Comparison of ENCODE assay signal across 7 cellular contexts in genomic region chr11:1418198-1418795, GRCh38. TPM values are rescaled to one million over a fixed set of nuclear protein-coding genes. Genes with fewer than 3 reads are reported as not detected.
DNase-seq lines count a peak whose midpoint lies in the region; ATAC-seq and TF ChIP-seq lines count a peak whose summit lies in the region.
"Not testable (repeated sequence)": the region's sequence is repeated elsewhere in the genome, so short reads cannot be mapped to it uniquely, and the experiment has no call there.

No MANE protein-coding gene starts in this region.

- not testable (repeated sequence) for H3K79me2 ChIP-seq in DND-41 (ENCODE audit: insufficient read depth, low read length)

- H3K36me3 Mint-ChIP-seq in activated naive CD4-positive, alpha-beta T cell treated with anti-CD3 and anti-CD28 coated beads for 36 hours (ENCODE audit: low read depth), result not testable (repeated sequence)
- peaks cover 24% of the 10 kb centered on the region for H3K36me3 Mint-ChIP-seq in progenitor cell of endocrine pancreas (ENCODE audit: insufficient read depth)

- not testable (repeated sequence) for H3K9ac ChIP-seq in DND-41 (ENCODE audit: low read depth, low read length)

- not testable (repeated sequence) for H2AFZ ChIP-seq in DND-41 (ENCODE audit: low read depth, low read length)

- H3K27me3 ChIP-seq in DND-41 (ENCODE audit: insufficient read depth, low read length, poor library complexity), result not testable (repeated sequence)

- H3K4me3 Mint-ChIP-seq in activated naive CD4-positive, alpha-beta T cell treated with anti-CD3 and anti-CD28 coated beads for 36 hours; progenitor cell of endocrine pancreas (ENCODE audit: low read depth): not testable (repeated sequence)

- not testable (repeated sequence) for H3K4me3 ChIP-seq in DND-41 (ENCODE audit: low read depth in 1 of 2, low read length in 2 of 2); choroid plexus epithelial cell (ENCODE audit: low read depth, low read length); fibroblast of mammary gland (ENCODE audit: control insufficient read depth, low read depth, low read length)

- not testable (repeated sequence) for H3K4me2 ChIP-seq in DND-41 (ENCODE audit: insufficient read depth, low read length)

- intact Hi-C loops in activated naive CD4-positive, alpha-beta T cell treated with anti-CD3 and anti-CD28 coated beads for 36 hours (cut with micrococcal nuclease), result not testable (repeated sequence)

- peaks cover 56% of the 10 kb centered on the region for H3K9me3 ChIP-seq in DND-41 (ENCODE audit: insufficient read depth, low read length, severe bottlenecking)

- peaks cover 20% of the 10 kb centered on the region for H3K9me3 Mint-ChIP-seq in activated naive CD4-positive, alpha-beta T cell treated with anti-CD3 and anti-CD28 coated beads for 36 hours
- not testable (repeated sequence) for H3K9me3 Mint-ChIP-seq in progenitor cell of endocrine pancreas (ENCODE audit: low read depth)

- TF ChIP-seq CTCF in DND-41 (IDR thresholded peaks at IDR 0.05; ENCODE audit: borderline replicate concordance, extremely low read depth, low read length, poor library complexity, severe bottlenecking); choroid plexus epithelial cell (conservative IDR thresholded peaks at IDR 0.05; ENCODE audit: low read depth, low read length); fibroblast of mammary gland (conservative IDR thresholded peaks at IDR 0.05; ENCODE audit: control insufficient read depth, insufficient read depth, low read depth, low read length); progenitor cell of endocrine pancreas (IDR thresholded peaks at IDR 0.05; ENCODE audit: unreplicated experiment): not testable (repeated sequence)

- not testable (repeated sequence) for H3K4me1 ChIP-seq in DND-41 (ENCODE audit: insufficient read depth, low read length)

- not testable (repeated sequence) for H3K4me1 Mint-ChIP-seq in activated naive CD4-positive, alpha-beta T cell treated with anti-CD3 and anti-CD28 coated beads for 36 hours (ENCODE audit: low read depth); progenitor cell of endocrine pancreas (ENCODE audit: low read depth)

- CTCF ChIA-PET in activated naive CD4-positive, alpha-beta T cell treated with anti-CD3 and anti-CD28 coated beads for 36 hours (lab: Charles Lee), result not testable (repeated sequence)

- not testable (repeated sequence) for H3K36me3 ChIP-seq in DND-41 (ENCODE audit: insufficient read depth, low read length)

- H3K27me3 Mint-ChIP-seq in activated naive CD4-positive, alpha-beta T cell treated with anti-CD3 and anti-CD28 coated beads for 36 hours (ENCODE audit: low read depth); progenitor cell of endocrine pancreas: not testable (repeated sequence)

- H3K27ac Mint-ChIP-seq in activated naive CD4-positive, alpha-beta T cell treated with anti-CD3 and anti-CD28 coated beads for 36 hours, result peak overlapping the region; percentile 73
- peak overlapping the region; percentile 92 for H3K27ac Mint-ChIP-seq in progenitor cell of endocrine pancreas

- DNase-seq in DND-41, result peak; percentile 14
- peak; percentile 7 for DNase-seq in LHCN-M2 (ENCODE audit: low read depth)
- DNase-seq in activated naive CD4-positive, alpha-beta T cell treated with anti-CD3 and anti-CD28 coated beads for 36 hours; progenitor cell of endocrine pancreas (ENCODE audit: low spot score, unreplicated experiment): not testable (repeated sequence)
- DNase-seq in choroid plexus epithelial cell (ENCODE audit: low read depth), result peak; percentile 10
- peak; percentile 20 for DNase-seq in fibroblast of mammary gland (ENCODE audit: low read depth)
- peak; percentile 4 for DNase-seq in iris pigment epithelial cell (ENCODE audit: low read depth)

- not testable (repeated sequence) for H3K27ac ChIP-seq in DND-41 (ENCODE audit: low read length)

- ATAC-seq in DND-41 (ENCODE audit: insufficient read depth, low read depth), result not testable (repeated sequence)

- H4K20me1 ChIP-seq in DND-41 (ENCODE audit: insufficient read depth, low read length), result not testable (repeated sequence)

RNA-seq across cellular contexts. Expression of gene BRSK2, which starts 28.6 kb away (rescaled TPM):
- total RNA-seq in LHCN-M2 (2014; rRNA removed), result 0.34 TPM in 1 of 2 replicates, not detected in the other
- 0.32 TPM for polyA plus RNA-seq in LHCN-M2 (2012)
- total RNA-seq in activated naive CD4-positive, alpha-beta T cell treated with anti-CD3 and anti-CD28 coated beads for 36 hours, result under 1 TPM; 0.17 to 0.44 TPM
- total RNA-seq in progenitor cell of endocrine pancreas, result 49.2 and 53.2 TPM in 2 replicates

Comparison
In these comparisons a context has a peak if more than half of its experiments do, and no peak if none do; other contexts are left out.
1. RNA of gene BRSK2, which starts 28.6 kb away (total RNA-seq): 49.2 to 53.2 TPM in progenitor cell of endocrine pancreas; 0.17 to 0.44 TPM in activated naive CD4-positive, alpha-beta T cell treated with anti-CD3 and anti-CD28 coated beads for 36 hours and 0.34 TPM in LHCN-M2; every median in the first group is over 10 times any median in the second.